1 cellular context compared by ENCODE assay signal in the genomic region with DNA sequence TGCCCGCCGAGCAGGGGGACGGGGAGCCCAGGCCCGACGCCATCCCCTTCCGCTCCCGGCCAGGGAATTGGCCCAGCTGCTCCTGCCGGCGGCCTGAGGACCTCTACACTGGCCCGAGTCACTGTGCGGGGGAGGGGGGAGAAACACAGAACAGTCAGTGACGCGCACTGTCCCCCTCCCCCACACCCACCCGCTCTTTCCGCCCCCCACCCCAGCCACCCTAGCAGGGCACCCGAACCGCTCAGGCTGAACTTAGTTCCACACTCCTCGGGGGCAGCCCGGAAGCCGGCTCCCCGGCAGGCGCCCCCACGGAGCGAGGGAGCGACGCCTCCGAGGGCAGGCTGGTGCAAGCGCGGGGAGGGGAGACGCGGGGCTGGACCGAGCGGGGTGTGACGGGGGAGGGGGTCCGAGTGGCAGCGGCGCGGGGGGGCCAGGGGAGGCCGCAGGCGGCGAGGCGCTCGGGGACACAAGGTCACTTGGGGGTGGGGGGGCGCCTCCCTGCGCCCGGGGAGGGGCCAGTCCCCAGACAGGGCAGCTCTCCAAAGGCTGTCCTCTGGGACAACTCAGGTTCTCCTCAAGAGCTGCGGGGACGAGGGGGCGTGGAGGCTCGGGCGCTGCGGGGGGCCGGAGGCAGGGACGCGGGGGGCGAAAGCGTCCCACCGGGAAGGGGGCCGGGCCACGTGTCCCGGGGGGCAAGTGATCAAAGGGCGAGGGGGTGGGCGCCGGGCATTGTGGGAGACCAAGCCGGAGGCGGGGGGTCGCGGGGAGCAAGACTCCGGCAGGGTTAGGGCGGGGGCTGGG.
TF ChIP-seq lines count a peak whose summit lies in the region.

No MANE protein-coding gene starts in this region.

TF ChIP-seq in IMR-90, 13 proteins besides CTCF, POLR2A, EP300 and RAD21:
- TF ChIP-seq MAZ (IDR thresholded peaks at IDR 0.05; ENCODE audit: borderline replicate concordance, low read depth, low read length) (peak; percentile 53; the same call in 1 of the 2 replicates), RCOR1 (IDR thresholded peaks at IDR 0.05; ENCODE audit: insufficient replicate concordance, low read length) (no peak)
